In genomic region chr1:199113265-199113869, GRCh38 we compare ENCODE assay signal across 8 cellular contexts.
DNase-seq lines count a peak whose midpoint lies in the region; ATAC-seq and TF ChIP-seq lines count a peak whose summit lies in the region.

No MANE protein-coding gene starts in this region.

- H3K4me3 Mint-ChIP-seq in mesothelial cell of epicardium, result no peak overlapping the region
- H3K4me3 Mint-ChIP-seq in stimulated activated effector memory CD8-positive, alpha-beta T cell treated with anti-CD3 and anti-CD28 coated beads, Interleukin-12 subunit alpha, Interleukin-12 subunit beta, amount 100 ng/mL, for 72 hours, result no peak overlapping the region

- ATAC-seq in GM18867 (IDR thresholded peaks at IDR 0.05; ENCODE audit: unreplicated experiment) (peak; percentile 81), HG03439 (IDR thresholded peaks at IDR 0.05; ENCODE audit: unreplicated experiment) (no peak)
- peak; percentile 79 for ATAC-seq in stimulated activated effector memory CD8-positive, alpha-beta T cell treated with anti-CD3 and anti-CD28 coated beads, Interleukin-12 subunit alpha, Interleukin-12 subunit beta, amount 100 ng/mL, for 72 hours

- no peak overlapping the region for H3K27ac Mint-ChIP-seq in mesothelial cell of epicardium
- no peak overlapping the region for H3K27ac Mint-ChIP-seq in stimulated activated effector memory CD8-positive, alpha-beta T cell treated with anti-CD3 and anti-CD28 coated beads, Interleukin-12 subunit alpha, Interleukin-12 subunit beta, amount 100 ng/mL, for 72 hours

- peak; percentile 39 for DNase-seq in AG08396 (ENCODE audit: low spot score)
- peak; percentile 3 for DNase-seq in NCI-H146 treated with DMSO at 0.1 percent for 48 hours (lab: John Stamatoyannopoulos, UW; ENCODE audit: unreplicated experiment)
- DNase-seq in activated CD4-positive, alpha-beta T cell treated with anti-CD3 and anti-CD28 coated beads for 48 hours, result peak; percentile 78
- DNase-seq in dedifferentiated amniotic fluid mesenchymal stem cell (ENCODE audit: extremely low spot score), result peak; percentile 68
- DNase-seq in mesothelial cell of epicardium (ENCODE audit: low spot score in 2 of 2, unreplicated experiment in 2 of 2), result peak in 1 of 2 experiments; percentile 41
- DNase-seq in stimulated activated effector memory CD8-positive, alpha-beta T cell treated with anti-CD3 and anti-CD28 coated beads, Interleukin-12 subunit alpha, Interleukin-12 subunit beta, amount 100 ng/mL, for 72 hours (ENCODE audit: low spot score in 2 of 2), result peak; percentile 49 to 80

- H3K27me3 Mint-ChIP-seq in mesothelial cell of epicardium (ENCODE audit: low read depth), result no peaks in the 10 kb centered on the region

- H3K4me1 Mint-ChIP-seq in mesothelial cell of epicardium, result no peaks in the 10 kb centered on the region
- no peaks in the 10 kb centered on the region for H3K4me1 Mint-ChIP-seq in stimulated activated effector memory CD8-positive, alpha-beta T cell treated with anti-CD3 and anti-CD28 coated beads, Interleukin-12 subunit alpha, Interleukin-12 subunit beta, amount 100 ng/mL, for 72 hours

- TF ChIP-seq CTCF in mesothelial cell of epicardium (IDR thresholded peaks at IDR 0.05; ENCODE audit: unreplicated experiment), result peak; percentile 21

- H3K36me3 Mint-ChIP-seq in mesothelial cell of epicardium, result no peaks in the 10 kb centered on the region
- no peaks in the 10 kb centered on the region for H3K36me3 Mint-ChIP-seq in stimulated activated effector memory CD8-positive, alpha-beta T cell treated with anti-CD3 and anti-CD28 coated beads, Interleukin-12 subunit alpha, Interleukin-12 subunit beta, amount 100 ng/mL, for 72 hours

- H3K9me3 Mint-ChIP-seq in mesothelial cell of epicardium, result peaks cover 11% of the 10 kb centered on the region
- no peaks in the 10 kb centered on the region for H3K9me3 Mint-ChIP-seq in stimulated activated effector memory CD8-positive, alpha-beta T cell treated with anti-CD3 and anti-CD28 coated beads, Interleukin-12 subunit alpha, Interleukin-12 subunit beta, amount 100 ng/mL, for 72 hours
